8 cellular contexts compared by ENCODE assay signal in genomic region chr14:77580964-77581505, GRCh38.
DNase-seq lines count a peak whose midpoint lies in the region; ATAC-seq, FAIRE-seq and TF ChIP-seq lines count a peak whose summit lies in the region.

No MANE protein-coding gene starts in this region.

- peak overlapping the region; percentile 30 for H3K4me3 ChIP-seq in AG10803 (ENCODE audit: low read length)

- TF ChIP-seq CTCF in AG10803 (conservative IDR thresholded peaks at IDR 0.05; ENCODE audit: low read length), result no peak

- FAIRE-seq in endometrium (lab: Jason Lieb, UNC), result peak; percentile 97

- DNase-seq in AG10803 (ENCODE audit: low read depth) (peak; percentile 57), NCI-H748 (lab: John Stamatoyannopoulos, UW; ENCODE audit: unreplicated experiment) (peak; percentile 72), smooth muscle cell of the brain vasculature (ENCODE audit: low read depth, low spot score) (peak; percentile 57), HPDE6-E6E7 (ENCODE audit: extremely low spot score) (no peak), HuH-7.5 (ENCODE audit: low spot score) (no peak)

- ATAC-seq in GM18520 (IDR thresholded peaks at IDR 0.05; ENCODE audit: unreplicated experiment) (peak; percentile 94), HG02973 (IDR thresholded peaks at IDR 0.05; ENCODE audit: unreplicated experiment) (peak; percentile 98)

Comparison
In these comparisons a context has a peak if more than half of its experiments do, and no peak if none do; other contexts are left out.
1. DNase-seq: peak in AG10803 (single experiment), NCI-H748 (single experiment) and smooth muscle cell of the brain vasculature (single experiment); none in HPDE6-E6E7 (single experiment) and HuH-7.5 (single experiment).